Comparison of ENCODE assay signal across 9 cellular contexts in the genomic region with DNA sequence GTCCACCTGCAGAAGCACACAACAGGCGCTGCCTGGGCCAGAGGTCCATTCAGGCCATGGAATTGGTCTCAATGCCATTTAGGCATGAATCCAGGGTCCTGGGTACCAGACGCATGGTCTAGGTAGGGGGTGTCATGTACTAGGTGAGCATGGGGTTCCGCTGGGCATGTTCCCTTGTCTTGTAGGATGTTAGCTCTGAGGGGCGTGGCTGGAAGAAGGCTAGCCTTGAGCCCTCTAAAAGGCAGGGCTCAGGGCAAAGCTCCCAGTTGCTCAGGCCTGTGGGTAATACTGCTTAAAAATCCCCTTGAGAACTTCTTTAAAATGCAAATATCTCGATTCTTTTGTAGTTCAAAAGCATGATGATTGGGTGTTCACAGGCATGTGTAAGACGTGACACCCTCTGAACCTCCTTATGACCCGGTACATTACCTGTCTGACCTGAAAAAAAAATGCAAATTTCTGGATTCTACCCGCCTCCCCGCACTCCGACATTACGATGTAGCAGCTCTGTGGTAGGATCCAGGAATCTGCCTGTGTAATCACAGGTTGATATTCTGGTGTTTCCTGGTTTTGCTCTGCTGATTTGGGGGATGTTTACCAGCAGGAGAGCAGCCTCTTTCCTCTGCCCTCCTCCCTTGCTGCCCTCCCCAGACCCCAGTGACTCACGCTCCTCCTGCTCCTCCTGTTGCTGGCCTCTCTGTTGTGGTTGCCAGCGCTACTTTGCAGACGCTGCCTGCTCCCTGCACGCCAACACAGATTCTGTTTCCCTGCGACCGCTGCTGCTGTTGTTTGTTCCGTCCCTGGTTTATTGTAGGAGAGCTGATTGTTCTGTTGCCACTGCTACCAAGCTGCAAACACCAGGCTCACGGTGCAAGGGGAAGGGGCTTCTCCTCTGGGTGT. TPM values are rescaled to one million over a fixed set of nuclear protein-coding genes. Genes with fewer than 3 reads are reported as not detected.
DNase-seq lines count a peak whose midpoint lies in the region; ATAC-seq, FAIRE-seq and TF ChIP-seq lines count a peak whose summit lies in the region.
"Had no signal": no experiment of that assay in that cellular context is flagged by ENCODE, and none has a peak within 500 bp of the region (broad histone marks: within the 10 kb centered on the region; RNA-seq: fewer than 3 reads in every experiment).

No MANE protein-coding gene starts in this region.

- ATAC-seq in GM18909 (IDR thresholded peaks at IDR 0.05; ENCODE audit: poor library complexity, unreplicated experiment) (peak; percentile 87), HG03135 (IDR thresholded peaks at IDR 0.05; ENCODE audit: unreplicated experiment) (peak; percentile 72), right cardiac atrium (peak; percentile 96 to 97)

- H3K9me3 ChIP-seq in SJSA1 (replicated peaks), result no peaks in the 10 kb centered on the region
- no peaks in the 10 kb centered on the region for H3K9me3 ChIP-seq in adrenal gland (replicated peaks in 1 of 3)
- no peaks in the 10 kb centered on the region for H3K9me3 ChIP-seq in right cardiac atrium (ENCODE audit: control insufficient read depth, low read length)

- peaks cover 31% of the 10 kb centered on the region for H3K4me1 ChIP-seq in SJSA1 (replicated peaks)
- H3K4me1 ChIP-seq in adrenal gland (replicated peaks in 1 of 2), result peaks cover 15 to 32% of the 10 kb centered on the region in 2 donors
- H3K4me1 ChIP-seq in right cardiac atrium (ENCODE audit: control insufficient read depth, insufficient read depth, low read length), result peaks cover 5% of the 10 kb centered on the region
- peaks cover 18% of the 10 kb centered on the region for H3K4me1 ChIP-seq in rectal smooth muscle tissue (ENCODE audit: control insufficient read depth, insufficient read depth, low read length)

- peak in 1 of 2 donors; percentile 84 for TF ChIP-seq POLR2A in adrenal gland (IDR thresholded peaks at IDR 0.05)

- H3K27ac ChIP-seq in SJSA1, result peak overlapping the region; percentile 80
- peak overlapping the region; percentile 2 to 80 (median 63) for H3K27ac ChIP-seq in adrenal gland
- peak overlapping the region; percentile 4 for H3K27ac ChIP-seq in right cardiac atrium (ENCODE audit: low read length)
- peak overlapping the region; percentile 66 for H3K27ac ChIP-seq in rectal smooth muscle tissue (ENCODE audit: low read depth, low read length)
- H3K27ac ChIP-seq: SK-N-MC had no signal

- H3K36me3 ChIP-seq in SJSA1 (no peaks in the 10 kb centered on the region), adrenal gland (replicated peaks in 1 of 2) (no peaks in the 10 kb centered on the region), rectal smooth muscle tissue (ENCODE audit: control insufficient read depth, insufficient read depth, low read length) (no peaks in the 10 kb centered on the region)

- peak; percentile 73 for FAIRE-seq in urothelium cell line (lab: Jason Lieb, UNC)

- peak; percentile 93 for DNase-seq in AG20443 (ENCODE audit: low spot score)
- DNase-seq in SJSA1 (ENCODE audit: low read depth in 1 of 2, low spot score in 2 of 2), result peak; percentile 79 to 88
- DNase-seq in adrenal gland, result peak; percentile 82 to 93 (median 90)
- peak; percentile 72 to 86 (median 85) for DNase-seq in right cardiac atrium
- peak; percentile 88 for DNase-seq in urothelium cell line (ENCODE audit: low spot score)

- no peak overlapping the region for H3K9ac ChIP-seq in rectal smooth muscle tissue (ENCODE audit: low read length)

- no peak for TF ChIP-seq CTCF in adrenal gland (IDR thresholded peaks at IDR 0.05)

- H3K27me3 ChIP-seq in SJSA1 (replicated peaks), result no peaks in the 10 kb centered on the region
- H3K27me3 ChIP-seq in adrenal gland, result no peaks in the 10 kb centered on the region
- no peaks in the 10 kb centered on the region for H3K27me3 ChIP-seq in right cardiac atrium (ENCODE audit: control insufficient read depth, insufficient read depth)
- H3K27me3 ChIP-seq in rectal smooth muscle tissue (ENCODE audit: control insufficient read depth, insufficient read depth, low read length), result no peaks in the 10 kb centered on the region

- H3K4me3 ChIP-seq in SJSA1 (peak overlapping the region; percentile 9; the same call in 1 of the 2 replicates), adrenal gland (peak overlapping the region in 1 of 4 donors; percentile 19), right cardiac atrium (ENCODE audit: low read length) (no peak overlapping the region), rectal smooth muscle tissue (ENCODE audit: low read length) (peak overlapping the region; percentile 44)
- H3K4me3 ChIP-seq: SK-N-MC had no signal

- WGBS in adrenal gland, 4 donors, result 16 to 20% (median 18%) methylated on average over 16 to 19 of the region's 19 CpGs
- WGBS in right cardiac atrium, result 30% methylated on average over 19 of the region's 19 CpGs

- intact Hi-C loops in adrenal gland (cut with DNase I), result loop anchor here in 1 of 2 donors (10.0 kb wide), 1 partner anchor 48 kb away; no protein-coding TSS in a partner anchor
- intact Hi-C loops in right cardiac atrium (cut with DNase I), result no loop called here

RNA-seq across cellular contexts. Expression of a gene that starts 5.7 kb away (rescaled TPM):
- 0.06 and 0.84 TPM in 2 replicates for total RNA-seq in SJSA1 (2014; rRNA removed; shearing (Covaris generic))
- total RNA-seq in adrenal gland (1 to 10 TPM in 1 of 8 donors, under 1 TPM in 3, not detected in 4; 0.31 to 1.5 (median 0.56) TPM), right cardiac atrium (under 1 TPM in 1 of 4 donors, not detected in 3; 0.45 TPM)
- polyA plus RNA-seq in adrenal gland (not detected), right cardiac atrium (0.05 TPM)

Comparison
In these comparisons a context has a peak if more than half of its experiments do, and no peak if none do; other contexts are left out.
1. H3K27ac ChIP-seq: peak in every context shown above with its lines; median percentile 80 in SJSA1; 66 in rectal smooth muscle tissue; 63 in adrenal gland; 4 in right cardiac atrium.